In the genomic region with DNA sequence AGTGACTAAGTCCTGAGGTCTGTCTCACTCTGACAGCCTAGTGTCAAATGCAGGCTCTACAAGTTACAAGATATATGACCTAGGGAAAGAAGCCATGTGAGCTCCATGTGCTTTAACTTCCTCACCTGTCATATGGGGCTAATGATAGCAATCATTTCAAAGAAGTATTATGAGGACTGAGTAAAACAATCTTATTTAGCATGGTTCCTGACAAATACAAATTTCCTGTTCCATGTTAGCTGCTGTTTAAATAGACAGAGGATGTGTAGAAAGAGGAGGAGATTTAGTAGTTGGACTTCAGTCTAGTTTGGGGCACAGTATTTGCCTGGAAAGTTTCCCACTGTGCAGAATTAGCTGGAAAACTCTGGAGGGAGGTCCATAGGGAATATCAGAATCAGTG, we compare ENCODE assay signal across 1 cellular context.
TF ChIP-seq lines count a peak whose summit lies in the region.

No MANE protein-coding gene starts in this region.

TF ChIP-seq in HepG2, 621 proteins besides CTCF, POLR2A, EP300 and RAD21 (continued from another document and continues in another):
- no peak for TF ChIP-seq ZNF143 (CRISPR knock-in tag; IDR thresholded peaks at IDR 0.05)
- TF ChIP-seq ZSCAN25 (CRISPR knock-in tag; IDR thresholded peaks at IDR 0.05): no peak
- TF ChIP-seq KLF9 (CRISPR knock-in tag; IDR thresholded peaks at IDR 0.05; ENCODE audit: low read depth): no peak
- TF ChIP-seq, protein P1, sequence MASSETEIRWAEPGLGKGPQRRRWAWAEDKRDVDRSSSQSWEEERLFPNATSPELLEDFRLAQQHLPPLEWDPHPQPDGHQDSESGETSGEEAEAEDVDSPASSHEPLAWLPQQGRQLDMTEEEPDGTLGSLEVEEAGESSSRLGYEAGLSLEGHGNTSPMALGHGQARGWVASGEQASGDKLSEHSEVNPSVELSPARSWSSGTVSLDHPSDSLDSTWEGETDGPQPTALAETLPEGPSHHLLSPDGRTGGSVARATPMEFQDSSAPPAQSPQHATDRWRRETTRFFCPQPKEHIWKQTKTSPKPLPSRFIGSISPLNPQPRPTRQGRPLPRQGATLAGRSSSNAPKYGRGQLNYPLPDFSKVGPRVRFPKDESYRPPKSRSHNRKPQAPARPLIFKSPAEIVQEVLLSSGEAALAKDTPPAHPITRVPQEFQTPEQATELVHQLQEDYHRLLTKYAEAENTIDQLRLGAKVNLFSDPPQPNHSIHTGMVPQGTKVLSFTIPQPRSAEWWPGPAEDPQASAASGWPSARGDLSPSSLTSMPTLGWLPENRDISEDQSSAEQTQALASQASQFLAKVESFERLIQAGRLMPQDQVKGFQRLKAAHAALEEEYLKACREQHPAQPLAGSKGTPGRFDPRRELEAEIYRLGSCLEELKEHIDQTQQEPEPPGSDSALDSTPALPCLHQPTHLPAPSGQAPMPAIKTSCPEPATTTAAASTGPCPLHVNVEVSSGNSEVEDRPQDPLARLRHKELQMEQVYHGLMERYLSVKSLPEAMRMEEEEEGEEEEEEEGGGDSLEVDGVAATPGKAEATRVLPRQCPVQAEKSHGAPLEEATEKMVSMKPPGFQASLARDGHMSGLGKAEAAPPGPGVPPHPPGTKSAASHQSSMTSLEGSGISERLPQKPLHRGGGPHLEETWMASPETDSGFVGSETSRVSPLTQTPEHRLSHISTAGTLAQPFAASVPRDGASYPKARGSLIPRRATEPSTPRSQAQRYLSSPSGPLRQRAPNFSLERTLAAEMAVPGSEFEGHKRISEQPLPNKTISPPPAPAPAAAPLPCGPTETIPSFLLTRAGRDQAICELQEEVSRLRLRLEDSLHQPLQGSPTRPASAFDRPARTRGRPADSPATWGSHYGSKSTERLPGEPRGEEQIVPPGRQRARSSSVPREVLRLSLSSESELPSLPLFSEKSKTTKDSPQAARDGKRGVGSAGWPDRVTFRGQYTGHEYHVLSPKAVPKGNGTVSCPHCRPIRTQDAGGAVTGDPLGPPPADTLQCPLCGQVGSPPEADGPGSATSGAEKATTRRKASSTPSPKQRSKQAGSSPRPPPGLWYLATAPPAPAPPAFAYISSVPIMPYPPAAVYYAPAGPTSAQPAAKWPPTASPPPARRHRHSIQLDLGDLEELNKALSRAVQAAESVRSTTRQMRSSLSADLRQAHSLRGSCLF (CRISPR knock-in tag; IDR thresholded peaks at IDR 0.05; ENCODE audit: borderline replicate concordance): peak; percentile 80; the same call in 1 of the 2 replicates
- no peak for TF ChIP-seq NFE2 (CRISPR knock-in tag; IDR thresholded peaks at IDR 0.05)
- TF ChIP-seq ZNF772 (CRISPR knock-in tag; IDR thresholded peaks at IDR 0.05): 0 out of 2 replicates have a peak, but pooled peaks have one; percentile 40
- TF ChIP-seq SUZ12 (IDR thresholded peaks at IDR 0.05; ENCODE audit: low read depth, low read length): no peak
- TF ChIP-seq, protein P2, sequence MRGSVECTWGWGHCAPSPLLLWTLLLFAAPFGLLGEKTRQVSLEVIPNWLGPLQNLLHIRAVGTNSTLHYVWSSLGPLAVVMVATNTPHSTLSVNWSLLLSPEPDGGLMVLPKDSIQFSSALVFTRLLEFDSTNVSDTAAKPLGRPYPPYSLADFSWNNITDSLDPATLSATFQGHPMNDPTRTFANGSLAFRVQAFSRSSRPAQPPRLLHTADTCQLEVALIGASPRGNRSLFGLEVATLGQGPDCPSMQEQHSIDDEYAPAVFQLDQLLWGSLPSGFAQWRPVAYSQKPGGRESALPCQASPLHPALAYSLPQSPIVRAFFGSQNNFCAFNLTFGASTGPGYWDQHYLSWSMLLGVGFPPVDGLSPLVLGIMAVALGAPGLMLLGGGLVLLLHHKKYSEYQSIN (CRISPR knock-in tag; IDR thresholded peaks at IDR 0.05; ENCODE audit: borderline replicate concordance): no peak
- TF ChIP-seq, protein P3, sequence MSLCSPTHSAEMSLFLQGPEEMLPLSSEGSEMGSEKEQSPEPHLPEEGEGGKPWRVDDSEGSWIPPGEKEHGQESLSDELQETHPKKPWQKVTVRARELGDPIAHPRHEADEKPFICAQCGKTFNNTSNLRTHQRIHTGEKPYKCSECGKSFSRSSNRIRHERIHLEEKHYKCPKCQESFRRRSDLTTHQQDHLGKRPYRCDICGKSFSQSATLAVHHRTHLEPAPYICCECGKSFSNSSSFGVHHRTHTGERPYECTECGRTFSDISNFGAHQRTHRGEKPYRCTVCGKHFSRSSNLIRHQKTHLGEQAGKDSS (CRISPR knock-in tag; IDR thresholded peaks at IDR 0.05; ENCODE audit: borderline replicate concordance, low read depth): no peak
- TF ChIP-seq PAX8 (CRISPR knock-in tag; IDR thresholded peaks at IDR 0.05; ENCODE audit: borderline replicate concordance): no peak
- TF ChIP-seq, protein P4, sequence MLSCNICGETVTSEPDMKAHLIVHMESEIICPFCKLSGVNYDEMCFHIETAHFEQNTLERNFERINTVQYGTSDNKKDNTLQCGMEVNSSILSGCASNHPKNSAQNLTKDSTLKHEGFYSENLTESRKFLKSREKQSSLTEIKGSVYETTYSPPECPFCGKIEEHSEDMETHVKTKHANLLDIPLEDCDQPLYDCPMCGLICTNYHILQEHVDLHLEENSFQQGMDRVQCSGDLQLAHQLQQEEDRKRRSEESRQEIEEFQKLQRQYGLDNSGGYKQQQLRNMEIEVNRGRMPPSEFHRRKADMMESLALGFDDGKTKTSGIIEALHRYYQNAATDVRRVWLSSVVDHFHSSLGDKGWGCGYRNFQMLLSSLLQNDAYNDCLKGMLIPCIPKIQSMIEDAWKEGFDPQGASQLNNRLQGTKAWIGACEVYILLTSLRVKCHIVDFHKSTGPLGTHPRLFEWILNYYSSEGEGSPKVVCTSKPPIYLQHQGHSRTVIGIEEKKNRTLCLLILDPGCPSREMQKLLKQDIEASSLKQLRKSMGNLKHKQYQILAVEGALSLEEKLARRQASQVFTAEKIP (CRISPR knock-in tag; IDR thresholded peaks at IDR 0.05; ENCODE audit: borderline replicate concordance): no peak
- TF ChIP-seq ZNF367 (CRISPR knock-in tag; IDR thresholded peaks at IDR 0.05; ENCODE audit: borderline replicate concordance): no peak
- TF ChIP-seq ZNF207 (IDR thresholded peaks at IDR 0.05; ENCODE audit: borderline replicate concordance): no peak
- TF ChIP-seq, protein P5, sequence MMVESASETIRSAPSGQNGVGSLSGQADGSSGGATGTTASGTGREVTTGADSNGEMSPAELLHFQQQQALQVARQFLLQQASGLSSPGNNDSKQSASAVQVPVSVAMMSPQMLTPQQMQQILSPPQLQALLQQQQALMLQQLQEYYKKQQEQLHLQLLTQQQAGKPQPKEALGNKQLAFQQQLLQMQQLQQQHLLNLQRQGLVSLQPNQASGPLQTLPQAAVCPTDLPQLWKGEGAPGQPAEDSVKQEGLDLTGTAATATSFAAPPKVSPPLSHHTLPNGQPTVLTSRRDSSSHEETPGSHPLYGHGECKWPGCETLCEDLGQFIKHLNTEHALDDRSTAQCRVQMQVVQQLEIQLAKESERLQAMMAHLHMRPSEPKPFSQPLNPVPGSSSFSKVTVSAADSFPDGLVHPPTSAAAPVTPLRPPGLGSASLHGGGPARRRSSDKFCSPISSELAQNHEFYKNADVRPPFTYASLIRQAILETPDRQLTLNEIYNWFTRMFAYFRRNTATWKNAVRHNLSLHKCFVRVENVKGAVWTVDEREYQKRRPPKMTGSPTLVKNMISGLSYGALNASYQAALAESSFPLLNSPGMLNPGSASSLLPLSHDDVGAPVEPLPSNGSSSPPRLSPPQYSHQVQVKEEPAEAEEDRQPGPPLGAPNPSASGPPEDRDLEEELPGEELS (CRISPR knock-in tag; IDR thresholded peaks at IDR 0.05): peak; percentile 74
- TF ChIP-seq RXRB (CRISPR knock-in tag; IDR thresholded peaks at IDR 0.05; ENCODE audit: borderline replicate concordance): peak; percentile 66
- no peak for TF ChIP-seq ZNF549 (CRISPR knock-in tag; IDR thresholded peaks at IDR 0.05)
- no peak for TF ChIP-seq TAF15 (IDR thresholded peaks at IDR 0.05; ENCODE audit: low read depth, low read length, poor library complexity, severe bottlenecking)
- TF ChIP-seq SMARCE1 (IDR thresholded peaks at IDR 0.05; ENCODE audit: borderline replicate concordance): no peak
- TF ChIP-seq, protein P6, sequence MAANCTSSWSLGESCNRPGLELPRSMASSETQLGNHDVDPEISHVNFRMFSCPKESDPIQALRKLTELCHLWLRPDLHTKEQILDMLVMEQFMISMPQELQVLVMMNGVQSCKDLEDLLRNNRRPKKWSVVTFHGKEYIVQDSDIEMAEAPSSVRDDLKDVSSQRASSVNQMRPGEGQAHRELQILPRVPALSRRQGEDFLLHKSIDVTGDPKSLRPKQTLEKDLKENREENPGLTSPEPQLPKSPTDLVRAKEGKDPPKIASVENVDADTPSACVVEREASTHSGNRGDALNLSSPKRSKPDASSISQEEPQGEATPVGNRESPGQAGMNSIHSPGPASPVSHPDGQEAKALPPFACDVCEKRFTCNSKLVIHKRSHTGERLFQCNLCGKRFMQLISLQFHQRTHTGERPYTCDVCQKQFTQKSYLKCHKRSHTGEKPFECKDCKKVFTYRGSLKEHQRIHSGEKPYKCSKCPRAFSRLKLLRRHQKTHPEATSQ (CRISPR knock-in tag; IDR thresholded peaks at IDR 0.05; ENCODE audit: borderline replicate concordance): peak; percentile 73; the same call in 1 of the 2 replicates
- no peak; the same call in 1 of the 2 replicates for TF ChIP-seq EHMT2 (IDR thresholded peaks at IDR 0.05; ENCODE audit: borderline replicate concordance, low read depth, low read length)
- TF ChIP-seq, protein P7, sequence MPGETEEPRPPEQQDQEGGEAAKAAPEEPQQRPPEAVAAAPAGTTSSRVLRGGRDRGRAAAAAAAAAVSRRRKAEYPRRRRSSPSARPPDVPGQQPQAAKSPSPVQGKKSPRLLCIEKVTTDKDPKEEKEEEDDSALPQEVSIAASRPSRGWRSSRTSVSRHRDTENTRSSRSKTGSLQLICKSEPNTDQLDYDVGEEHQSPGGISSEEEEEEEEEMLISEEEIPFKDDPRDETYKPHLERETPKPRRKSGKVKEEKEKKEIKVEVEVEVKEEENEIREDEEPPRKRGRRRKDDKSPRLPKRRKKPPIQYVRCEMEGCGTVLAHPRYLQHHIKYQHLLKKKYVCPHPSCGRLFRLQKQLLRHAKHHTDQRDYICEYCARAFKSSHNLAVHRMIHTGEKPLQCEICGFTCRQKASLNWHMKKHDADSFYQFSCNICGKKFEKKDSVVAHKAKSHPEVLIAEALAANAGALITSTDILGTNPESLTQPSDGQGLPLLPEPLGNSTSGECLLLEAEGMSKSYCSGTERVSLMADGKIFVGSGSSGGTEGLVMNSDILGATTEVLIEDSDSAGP (CRISPR knock-in tag; IDR thresholded peaks at IDR 0.05; ENCODE audit: borderline replicate concordance): no peak
- TF ChIP-seq SIX4 (CRISPR knock-in tag; IDR thresholded peaks at IDR 0.05): no peak; the same call in 1 of the 2 replicates
- TF ChIP-seq, protein P8, sequence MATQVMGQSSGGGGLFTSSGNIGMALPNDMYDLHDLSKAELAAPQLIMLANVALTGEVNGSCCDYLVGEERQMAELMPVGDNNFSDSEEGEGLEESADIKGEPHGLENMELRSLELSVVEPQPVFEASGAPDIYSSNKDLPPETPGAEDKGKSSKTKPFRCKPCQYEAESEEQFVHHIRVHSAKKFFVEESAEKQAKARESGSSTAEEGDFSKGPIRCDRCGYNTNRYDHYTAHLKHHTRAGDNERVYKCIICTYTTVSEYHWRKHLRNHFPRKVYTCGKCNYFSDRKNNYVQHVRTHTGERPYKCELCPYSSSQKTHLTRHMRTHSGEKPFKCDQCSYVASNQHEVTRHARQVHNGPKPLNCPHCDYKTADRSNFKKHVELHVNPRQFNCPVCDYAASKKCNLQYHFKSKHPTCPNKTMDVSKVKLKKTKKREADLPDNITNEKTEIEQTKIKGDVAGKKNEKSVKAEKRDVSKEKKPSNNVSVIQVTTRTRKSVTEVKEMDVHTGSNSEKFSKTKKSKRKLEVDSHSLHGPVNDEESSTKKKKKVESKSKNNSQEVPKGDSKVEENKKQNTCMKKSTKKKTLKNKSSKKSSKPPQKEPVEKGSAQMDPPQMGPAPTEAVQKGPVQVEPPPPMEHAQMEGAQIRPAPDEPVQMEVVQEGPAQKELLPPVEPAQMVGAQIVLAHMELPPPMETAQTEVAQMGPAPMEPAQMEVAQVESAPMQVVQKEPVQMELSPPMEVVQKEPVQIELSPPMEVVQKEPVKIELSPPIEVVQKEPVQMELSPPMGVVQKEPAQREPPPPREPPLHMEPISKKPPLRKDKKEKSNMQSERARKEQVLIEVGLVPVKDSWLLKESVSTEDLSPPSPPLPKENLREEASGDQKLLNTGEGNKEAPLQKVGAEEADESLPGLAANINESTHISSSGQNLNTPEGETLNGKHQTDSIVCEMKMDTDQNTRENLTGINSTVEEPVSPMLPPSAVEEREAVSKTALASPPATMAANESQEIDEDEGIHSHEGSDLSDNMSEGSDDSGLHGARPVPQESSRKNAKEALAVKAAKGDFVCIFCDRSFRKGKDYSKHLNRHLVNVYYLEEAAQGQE (IDR thresholded peaks at IDR 0.05; ENCODE audit: borderline replicate concordance in 1 of 2, low read depth in 1 of 2, low read length in 2 of 2): peak in 1 of 2 experiments; percentile 37; a peak in 1 of 4 replicates
- TF ChIP-seq NFIC (IDR thresholded peaks at IDR 0.05; ENCODE audit: low read length): peak; percentile 90
- TF ChIP-seq ZBTB7B (CRISPR knock-in tag; IDR thresholded peaks at IDR 0.05): peak; percentile 37; the same call in 1 of the 2 replicates
- TF ChIP-seq GABPB1 (CRISPR knock-in tag; IDR thresholded peaks at IDR 0.05): peak; percentile 22; the same call in 1 of the 2 replicates
- TF ChIP-seq HNF4G (IDR thresholded peaks at IDR 0.05; ENCODE audit: borderline replicate concordance, low read depth, low read length): peak; percentile 83
- TF ChIP-seq HNF4G (CRISPR knock-in tag; IDR thresholded peaks at IDR 0.05; ENCODE audit: borderline replicate concordance, low read depth): peak; percentile 43; the same call in 1 of the 2 replicates
- peak; percentile 94 for TF ChIP-seq SOX5 (CRISPR knock-in tag; IDR thresholded peaks at IDR 0.05; ENCODE audit: borderline replicate concordance)
- TF ChIP-seq FOSL2 (CRISPR knock-in tag; IDR thresholded peaks at IDR 0.05): no peak
- TF ChIP-seq ETV5 (CRISPR knock-in tag; IDR thresholded peaks at IDR 0.05; ENCODE audit: borderline replicate concordance): peak; percentile 89
- no peak for TF ChIP-seq NR1H2 (CRISPR knock-in tag; IDR thresholded peaks at IDR 0.05; ENCODE audit: borderline replicate concordance, low read depth)
- TF ChIP-seq CHCHD3 (CRISPR knock-in tag; IDR thresholded peaks at IDR 0.05): no peak
- no peak for TF ChIP-seq NCOA5 (CRISPR knock-in tag; IDR thresholded peaks at IDR 0.05)
- peak; percentile 83 for TF ChIP-seq HDAC2 (CRISPR knock-in tag; IDR thresholded peaks at IDR 0.05)
- peak; percentile 69 for TF ChIP-seq MED8 (CRISPR knock-in tag; IDR thresholded peaks at IDR 0.05; ENCODE audit: insufficient replicate concordance)
- no peak for TF ChIP-seq ZIK1 (CRISPR knock-in tag; IDR thresholded peaks at IDR 0.05; ENCODE audit: borderline replicate concordance, low read depth)
- no peak for TF ChIP-seq ZNF326 (CRISPR knock-in tag; IDR thresholded peaks at IDR 0.05; ENCODE audit: borderline replicate concordance)
- TF ChIP-seq ZFP62 (CRISPR knock-in tag; IDR thresholded peaks at IDR 0.05): no peak
- TF ChIP-seq PHF21A (CRISPR knock-in tag; IDR thresholded peaks at IDR 0.05): peak; percentile 59; the same call in 1 of the 2 replicates
- no peak for TF ChIP-seq SP2 (CRISPR knock-in tag; IDR thresholded peaks at IDR 0.05)
- TF ChIP-seq ZFP90 (CRISPR knock-in tag; IDR thresholded peaks at IDR 0.05; ENCODE audit: borderline replicate concordance): no peak; the same call in 1 of the 2 replicates
- peak; percentile 88; the same call in 1 of the 2 replicates for TF ChIP-seq ZNF264 (CRISPR knock-in tag; IDR thresholded peaks at IDR 0.05)
